ENCODE assay signal across 8 cellular contexts in the genomic region with DNA sequence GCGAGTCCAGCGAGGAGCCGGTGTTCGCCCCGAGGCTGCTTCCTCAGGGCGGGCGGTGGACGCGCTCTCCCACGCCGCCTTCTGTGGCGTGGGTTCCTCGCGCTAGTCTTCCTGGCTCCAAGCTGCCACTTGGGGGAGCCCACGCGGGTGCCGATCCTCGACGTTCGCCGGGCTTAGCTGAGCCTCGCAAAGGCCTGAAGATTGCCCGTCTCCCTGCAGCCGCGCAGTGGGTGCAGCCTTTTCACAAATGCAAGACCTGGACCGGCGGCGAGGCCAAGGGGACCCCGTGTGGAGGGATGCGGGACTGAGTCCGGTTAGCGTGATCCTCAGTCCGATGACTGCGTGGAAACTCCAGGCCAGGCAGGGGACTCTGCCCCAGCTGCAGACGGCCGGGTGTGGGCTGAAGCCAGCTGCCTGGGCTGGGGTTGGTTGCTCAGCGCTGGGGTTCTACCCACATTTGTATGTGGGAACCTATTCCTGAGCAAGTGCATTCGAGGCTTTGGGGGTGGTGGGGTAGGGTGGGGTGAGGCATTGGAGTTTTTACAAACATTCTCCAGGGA. TPM values are rescaled to one million over a fixed set of nuclear protein-coding genes. Genes with fewer than 3 reads are reported as not detected.
DNase-seq lines count a peak whose midpoint lies in the region; ATAC-seq and TF ChIP-seq lines count a peak whose summit lies in the region.

No MANE protein-coding gene starts in this region.

- CTCF ChIA-PET in RWPE1 (lab: Yijun Ruan, JAX): interaction anchor here (0.5 to 1.3 kb wide), 8 partner anchors 22 to 400 kb away, joined by 3 to 4 read pairs (median 3); no protein-coding TSS in a partner anchor

- POLR2A ChIA-PET in RWPE1 (lab: Yijun Ruan, JAX; ENCODE audit: low non-redundant PET): interaction anchor here (0.8 kb wide), 1 partner anchor 10 kb away, joined by 4 read pairs; no protein-coding TSS in a partner anchor
- POLR2A ChIA-PET in naive thymus-derived CD8-positive, alpha-beta T cell (lab: Charles Lee): interaction anchor here (0.6 to 6.6 kb wide), 16 partner anchors 9 to 1500 kb away, joined by 3 to 113 read pairs (median 7); a partner anchor contains a TSS

- peaks cover 0 to 4% (median 0%) of the 10 kb centered on the region in 5 donors for H3K27me3 Mint-ChIP-seq in naive thymus-derived CD8-positive, alpha-beta T cell

- peak; percentile 66 for DNase-seq in stimulated activated CD4-positive, alpha-beta T cell treated with anti-CD3 and anti-CD28 coated beads, Interleukin-1b, Interleukin-23, amount 100 ng/mL, for 48 hours
- no peak for DNase-seq in stimulated activated CD4-positive, alpha-beta T cell treated with anti-CD3 and anti-CD28 coated beads, Interleukin-2, amount 100 ng/mL, for 24 hours
- DNase-seq in RWPE1 (ENCODE audit: low spot score) (peak; percentile 50), cerebellum (ENCODE audit: low spot score) (no peak)
- DNase-seq in effector CD4-positive, alpha-beta T cell: peak; percentile 74
- peak in 5 of 10 donors; percentile 77 to 89 (median 81) for DNase-seq in naive thymus-derived CD8-positive, alpha-beta T cell

- peak; percentile 59 for TF ChIP-seq CTCF in RWPE1 (conservative IDR thresholded peaks at IDR 0.05; ENCODE audit: low read depth)

- peak overlapping the region; percentile 83 for H3K27ac ChIP-seq in RWPE1

- peak; percentile 17 for ATAC-seq in HG02973 (IDR thresholded peaks at IDR 0.05; ENCODE audit: unreplicated experiment)
- peak; percentile 75 to 76 for ATAC-seq in naive thymus-derived CD8-positive, alpha-beta T cell
- no peak for ATAC-seq in HG03097 (IDR thresholded peaks at IDR 0.05; ENCODE audit: low FRiP score, unreplicated experiment)

- peaks cover 0 to 4% (median 2%) of the 10 kb centered on the region in 3 donors for H3K36me3 Mint-ChIP-seq in naive thymus-derived CD8-positive, alpha-beta T cell

- peaks cover 0 to 4% (median 0%) of the 10 kb centered on the region in 9 donors for H3K9me3 Mint-ChIP-seq in naive thymus-derived CD8-positive, alpha-beta T cell

- peaks cover 23 to 49% (median 46%) of the 10 kb centered on the region in 4 donors for H3K4me1 Mint-ChIP-seq in naive thymus-derived CD8-positive, alpha-beta T cell

- peak overlapping the region; percentile 74 to 100 (median 99) for H3K27ac Mint-ChIP-seq in naive thymus-derived CD8-positive, alpha-beta T cell

- H3K4me3 Mint-ChIP-seq in naive thymus-derived CD8-positive, alpha-beta T cell: peak overlapping the region; percentile 92 to 100 (median 98)

RNA-seq across cellular contexts. Expression of a gene that starts 16.6 kb away (rescaled TPM):
- not detected for total RNA-seq in naive thymus-derived CD8-positive, alpha-beta T cell
- polyA plus RNA-seq in naive thymus-derived CD8-positive, alpha-beta T cell: not detected
- total RNA-seq in cerebellum: 40.0 TPM

RNA-seq across cellular contexts. Expression of a gene that starts 45.6 kb away (rescaled TPM):
- total RNA-seq in naive thymus-derived CD8-positive, alpha-beta T cell: under 1 TPM in 1 of 2 experiments, not detected in 1; 0.60 TPM
- under 1 TPM; 0.10 to 0.27 (median 0.12) TPM for polyA plus RNA-seq in naive thymus-derived CD8-positive, alpha-beta T cell
- not detected for total RNA-seq in cerebellum

RNA-seq across cellular contexts. Expression of a gene that starts 48.2 kb away (rescaled TPM):
- not detected for total RNA-seq in naive thymus-derived CD8-positive, alpha-beta T cell
- not detected for polyA plus RNA-seq in naive thymus-derived CD8-positive, alpha-beta T cell
- total RNA-seq in cerebellum: 1.3 TPM

Comparison
In these comparisons a context has a peak if more than half of its experiments do, and no peak if none do; other contexts are left out.
1. DNase-seq: peak in stimulated activated CD4-positive, alpha-beta T cell treated with anti-CD3 and anti-CD28 coated beads, Interleukin-1b, Interleukin-23, amount 100 ng/mL, for 48 hours (single experiment), RWPE1 (single experiment) and effector CD4-positive, alpha-beta T cell (single experiment); none in stimulated activated CD4-positive, alpha-beta T cell treated with anti-CD3 and anti-CD28 coated beads, Interleukin-2, amount 100 ng/mL, for 24 hours (0 of 2) and cerebellum (single experiment).
2. RNA of a gene that starts 16.6 kb away (total RNA-seq): 40.0 TPM in cerebellum (single experiment); not detected in naive thymus-derived CD8-positive, alpha-beta T cell; every median in the first group is over 10 times any median in the second.